9 cellular contexts compared by ENCODE assay signal in the genomic region with DNA sequence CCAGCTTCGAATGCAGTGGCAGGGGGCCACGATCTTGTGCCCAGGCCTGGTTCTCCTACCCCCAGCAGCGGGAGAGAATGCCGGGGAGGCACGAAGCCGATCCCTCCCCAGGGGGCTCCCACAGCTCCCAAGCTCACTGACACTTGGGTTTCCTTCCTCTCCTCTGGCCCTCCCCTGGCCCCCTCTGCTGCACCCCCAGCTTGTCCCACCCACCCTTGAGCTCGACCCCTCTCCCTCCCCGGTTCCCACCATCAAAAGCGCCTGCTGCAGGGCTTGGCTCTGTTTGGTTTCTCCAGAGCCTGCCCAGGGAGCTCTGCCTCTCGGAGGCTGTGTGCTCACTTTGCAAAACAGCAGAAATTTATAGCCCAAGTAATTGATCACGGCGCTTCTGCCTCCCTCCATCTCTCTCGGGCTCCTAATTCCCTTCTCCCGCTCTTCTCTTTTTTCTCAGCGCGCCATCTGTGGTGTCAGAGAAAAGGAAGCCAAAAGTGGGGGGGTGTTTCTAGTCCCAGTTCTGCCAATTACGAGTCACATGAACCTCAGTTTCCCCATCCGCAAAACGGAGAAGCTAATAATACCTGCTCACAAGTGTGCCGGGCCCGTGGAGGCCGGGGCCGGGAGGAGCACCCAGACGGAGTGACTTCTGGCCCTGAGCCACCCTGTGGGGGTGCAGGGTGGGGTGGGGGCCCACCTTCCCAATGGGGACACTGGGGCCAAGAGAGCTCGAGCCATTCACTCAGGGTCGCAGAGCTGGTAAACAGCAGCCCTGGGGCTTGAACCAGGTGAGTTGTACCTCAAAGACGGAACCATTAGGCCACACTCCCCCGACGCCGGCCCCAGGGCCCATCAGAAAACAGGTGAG.
DNase-seq lines count a peak whose midpoint lies in the region; ATAC-seq and TF ChIP-seq lines count a peak whose summit lies in the region.
"Had no signal": no experiment of that assay in that cellular context is flagged by ENCODE, and none has a peak within 500 bp of the region (broad histone marks: within the 10 kb centered on the region; RNA-seq: fewer than 3 reads in every experiment).

No MANE protein-coding gene starts in this region.

- peaks cover 45 to 46% of the 10 kb centered on the region in 2 donors for H3K4me1 ChIP-seq in gastrocnemius medialis

- ATAC-seq in left lobe of liver = no peak
- no peak for ATAC-seq in gastrocnemius medialis
- ATAC-seq in HG03521 (IDR thresholded peaks at IDR 0.05; ENCODE audit: unreplicated experiment) = no peak
- no peak for ATAC-seq in GM19395 (IDR thresholded peaks at IDR 0.05; ENCODE audit: unreplicated experiment)
- no peak for ATAC-seq in HG03097 (IDR thresholded peaks at IDR 0.05; ENCODE audit: low FRiP score, unreplicated experiment)

- intact Hi-C loops in gastrocnemius medialis (cut with DNase I; ENCODE audit: low total_unique reads) = loop anchor here (5.0 kb wide), 2 partner anchors 138 to 178 kb away; no protein-coding TSS in a partner anchor

- H3K27me3 ChIP-seq in WERI-Rb-1 (ENCODE audit: insufficient read depth, low read depth, severe bottlenecking) = no peaks in the 10 kb centered on the region
- no peaks in the 10 kb centered on the region for H3K27me3 ChIP-seq in gastrocnemius medialis

- no peak for TF ChIP-seq CTCF in WERI-Rb-1 (IDR thresholded peaks at IDR 0.05; ENCODE audit: low read depth, low read length)
- no peak for TF ChIP-seq CTCF in gastrocnemius medialis (IDR thresholded peaks at IDR 0.05 in 4 of 5, conservative IDR thresholded peaks at IDR 0.05 in 1 of 5)

- in situ Hi-C loops in gastrocnemius medialis (cut with MboI; ENCODE audit: low sequenced_read_pairs in 4 of 4) = no loop called here

- H3K27ac ChIP-seq in WERI-Rb-1 (peak overlapping the region; percentile 71), gastrocnemius medialis (peak overlapping the region; percentile 60 to 84 (median 75))

- H3K4me3 ChIP-seq in WERI-Rb-1 (ENCODE audit: low read depth, low read length) (no peak overlapping the region), gastrocnemius medialis (no peak overlapping the region)

- no peak for TF ChIP-seq POLR2A in gastrocnemius medialis (IDR thresholded peaks at IDR 0.05)

- H3K9me3 ChIP-seq in WERI-Rb-1 (ENCODE audit: severe bottlenecking) = peaks cover 2% of the 10 kb centered on the region
- no peaks in the 10 kb centered on the region for H3K9me3 ChIP-seq in gastrocnemius medialis

- DNase-seq in D341Med (ENCODE audit: low spot score) = peak; percentile 28
- peak; percentile 80 for DNase-seq in WERI-Rb-1
- peak; percentile 46 for DNase-seq in left lobe of liver (ENCODE audit: low spot score)
- DNase-seq in gastrocnemius medialis = no peak
- no peak for DNase-seq in cerebellum (ENCODE audit: low spot score)
- DNase-seq: activated gamma-delta T cell treated with Interleukin-2 at 50 U/mL for 16 hours had no signal

- H3K36me3 ChIP-seq in WERI-Rb-1 (no peaks in the 10 kb centered on the region), gastrocnemius medialis (no peaks in the 10 kb centered on the region)

Comparison
In these comparisons a context has a peak if more than half of its experiments do, and no peak if none do; other contexts are left out.
1. DNase-seq: peak in D341Med (single experiment), WERI-Rb-1 (single experiment) and left lobe of liver (single experiment); none in gastrocnemius medialis (0 of 2) and cerebellum (single experiment).